ENCODE assay signal across 27 cellular contexts in genomic region chr4:72900952-72901351, GRCh38.
DNase-seq lines count a peak whose midpoint lies in the region; ATAC-seq, FAIRE-seq and TF ChIP-seq lines count a peak whose summit lies in the region.
"Had no signal": no experiment of that assay in that cellular context is flagged by ENCODE, and none has a peak within 500 bp of the region (broad histone marks: within the 10 kb centered on the region; RNA-seq: fewer than 3 reads in every experiment).

No MANE protein-coding gene starts in this region.

- no peak for TF ChIP-seq CTCF in fibroblast of the aortic adventitia (IDR thresholded peaks at IDR 0.05; ENCODE audit: insufficient read depth, low read length)
- no peak for TF ChIP-seq CTCF in GM20000 (IDR thresholded peaks at IDR 0.05; ENCODE audit: extremely low read depth, missing control alignments)
- no peak for TF ChIP-seq CTCF in omental fat pad (IDR thresholded peaks at IDR 0.05)

- ATAC-seq in omental fat pad (ENCODE audit: low FRiP score): no peak
- ATAC-seq: activated CD8-positive, alpha-beta T cell treated with anti-CD3 and anti-CD28 coated beads, Interleukin-2, amount 10 ng/mL, durations not matched to agents 7 days and 5 days; activated T-cell treated with anti-CD3 and anti-CD28 coated beads, Interleukin-2, amount 50 U/mL, for 72 hours; body of pancreas; foreskin keratinocyte; HCT116; HepG2; left lobe of liver; mucosa of descending colon; right lobe of liver had no signal

- FAIRE-seq in frontal cortex (lab: Jason Lieb, UNC): no peak
- FAIRE-seq: D721Med, GM12892, HepG2 had no signal

- H3K4me3 ChIP-seq in fibroblast of the aortic adventitia (ENCODE audit: low read depth, low read length): no peak overlapping the region
- H3K4me3 ChIP-seq: body of pancreas, mucosa of descending colon, right lobe of liver, SK-N-MC had no signal

- DNase-seq in DMS 273 (lab: John Stamatoyannopoulos, UW; ENCODE audit: unreplicated experiment) (peak; percentile 40), DMS 273 treated with DMSO at 0.1 percent for 48 hours (lab: John Stamatoyannopoulos, UW) (no peak), OCI-M1 (lab: John Stamatoyannopoulos, UW) (peak; percentile 11), fibroblast of the aortic adventitia (ENCODE audit: low read depth) (peak; percentile 48), stromal cell of bone marrow (ENCODE audit: low read depth) (peak; percentile 34), GM20000 (ENCODE audit: low spot score) (no peak), frontal cortex (ENCODE audit: low spot score in 2 of 2) (no peak), omental fat pad (ENCODE audit: low spot score) (no peak)
- DNase-seq: activated CD8-positive, alpha-beta T cell treated with anti-CD3 and anti-CD28 coated beads, Interleukin-2, amount 10 ng/mL, durations not matched to agents 7 days and 5 days; activated naive CD4-positive, alpha-beta T cell treated with anti-CD3 and anti-CD28 coated beads, Interleukin-2, amount 50 U/mL, for 16 hours; activated T-cell treated with anti-CD3 and anti-CD28 coated beads, Interleukin-2, amount 50 U/mL, for 72 hours; body of pancreas; C1 segment of cervical spinal cord; cortex of kidney; foreskin keratinocyte; mucosa of descending colon; NCI-H1417; NCI-H2171; right lobe of liver; stimulated activated CD4-positive, alpha-beta T cell treated with anti-CD3 and anti-CD28 coated beads, Interleukin-1b, Interleukin-23, amount 100 ng/mL, for 48 hours; stimulated activated naive CD4-positive, alpha-beta T cell treated with Interleukin-2 at 50 U/mL for 16 hours had no signal

Comparison
In these comparisons a context has a peak if more than half of its experiments do, and no peak if none do; other contexts are left out.
1. DNase-seq: peak in DMS 273 (single experiment), OCI-M1 (single experiment), fibroblast of the aortic adventitia (single experiment) and stromal cell of bone marrow (single experiment); none in DMS 273 treated with DMSO at 0.1 percent for 48 hours (single experiment), GM20000 (single experiment), frontal cortex (0 of 2) and omental fat pad (single experiment).